ENCODE assay signal across 1 cellular context in the genomic region with DNA sequence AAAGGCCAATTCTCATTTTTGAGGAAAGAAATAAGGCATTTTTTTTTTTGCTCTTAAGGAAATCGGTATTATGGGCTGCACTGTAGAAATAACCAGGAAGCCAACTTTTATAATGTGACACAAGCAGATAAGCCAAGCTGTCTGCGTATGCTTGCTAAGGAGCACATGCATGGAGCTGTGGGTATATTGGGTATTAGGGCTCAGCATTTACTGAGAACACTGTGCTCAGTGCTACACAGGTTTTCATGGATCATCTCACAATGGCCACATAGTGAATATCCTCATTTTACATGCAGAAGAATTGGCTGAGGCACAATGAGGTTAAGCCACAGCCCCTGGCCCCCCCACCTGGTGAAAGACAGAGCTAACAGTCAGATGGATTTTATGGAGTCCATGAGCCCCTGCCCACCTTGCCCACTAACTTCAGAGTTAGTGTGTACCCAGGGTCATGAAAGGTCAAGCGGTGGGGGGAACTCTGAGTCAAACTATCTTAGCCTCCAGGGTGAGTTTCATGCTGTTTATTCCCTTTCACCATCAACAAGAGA.
TF ChIP-seq lines count a peak whose summit lies in the region.

No MANE protein-coding gene starts in this region.

TF ChIP-seq in K562, 482 proteins besides CTCF, POLR2A, EP300 and RAD21:
- TF ChIP-seq ZFP1 (CRISPR knock-in tag; IDR thresholded peaks at IDR 0.05), result no peak
- TF ChIP-seq GABPB2 (CRISPR knock-in tag; conservative IDR thresholded peaks at IDR 0.05), result no peak
- TF ChIP-seq, protein P1, sequence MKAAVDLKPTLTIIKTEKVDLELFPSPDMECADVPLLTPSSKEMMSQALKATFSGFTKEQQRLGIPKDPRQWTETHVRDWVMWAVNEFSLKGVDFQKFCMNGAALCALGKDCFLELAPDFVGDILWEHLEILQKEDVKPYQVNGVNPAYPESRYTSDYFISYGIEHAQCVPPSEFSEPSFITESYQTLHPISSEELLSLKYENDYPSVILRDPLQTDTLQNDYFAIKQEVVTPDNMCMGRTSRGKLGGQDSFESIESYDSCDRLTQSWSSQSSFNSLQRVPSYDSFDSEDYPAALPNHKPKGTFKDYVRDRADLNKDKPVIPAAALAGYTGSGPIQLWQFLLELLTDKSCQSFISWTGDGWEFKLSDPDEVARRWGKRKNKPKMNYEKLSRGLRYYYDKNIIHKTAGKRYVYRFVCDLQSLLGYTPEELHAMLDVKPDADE (conservative IDR thresholded peaks at IDR 0.05; ENCODE audit: control insufficient read depth, low read depth, low read length), result no peak
- TF ChIP-seq HMGN3 (IDR thresholded peaks at IDR 0.05; ENCODE audit: borderline replicate concordance, extremely low read depth, insufficient read length, low read depth, low read length), result no peak
- TF ChIP-seq, protein P2, sequence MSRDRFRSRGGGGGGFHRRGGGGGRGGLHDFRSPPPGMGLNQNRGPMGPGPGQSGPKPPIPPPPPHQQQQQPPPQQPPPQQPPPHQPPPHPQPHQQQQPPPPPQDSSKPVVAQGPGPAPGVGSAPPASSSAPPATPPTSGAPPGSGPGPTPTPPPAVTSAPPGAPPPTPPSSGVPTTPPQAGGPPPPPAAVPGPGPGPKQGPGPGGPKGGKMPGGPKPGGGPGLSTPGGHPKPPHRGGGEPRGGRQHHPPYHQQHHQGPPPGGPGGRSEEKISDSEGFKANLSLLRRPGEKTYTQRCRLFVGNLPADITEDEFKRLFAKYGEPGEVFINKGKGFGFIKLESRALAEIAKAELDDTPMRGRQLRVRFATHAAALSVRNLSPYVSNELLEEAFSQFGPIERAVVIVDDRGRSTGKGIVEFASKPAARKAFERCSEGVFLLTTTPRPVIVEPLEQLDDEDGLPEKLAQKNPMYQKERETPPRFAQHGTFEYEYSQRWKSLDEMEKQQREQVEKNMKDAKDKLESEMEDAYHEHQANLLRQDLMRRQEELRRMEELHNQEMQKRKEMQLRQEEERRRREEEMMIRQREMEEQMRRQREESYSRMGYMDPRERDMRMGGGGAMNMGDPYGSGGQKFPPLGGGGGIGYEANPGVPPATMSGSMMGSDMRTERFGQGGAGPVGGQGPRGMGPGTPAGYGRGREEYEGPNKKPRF (IDR thresholded peaks at IDR 0.05; ENCODE audit: low read depth, low read length), result no peak
- TF ChIP-seq TAL1 (IDR thresholded peaks at IDR 0.05), result no peak
- no peak for TF ChIP-seq ZNF263 (CRISPR knock-in tag; IDR thresholded peaks at IDR 0.05; ENCODE audit: borderline replicate concordance)
- TF ChIP-seq PHTF2 (CRISPR knock-in tag; IDR thresholded peaks at IDR 0.05), result no peak
- no peak for TF ChIP-seq XRCC5 (IDR thresholded peaks at IDR 0.05; ENCODE audit: low read depth, low read length)
- no peak for TF ChIP-seq SRF (CRISPR knock-in tag; IDR thresholded peaks at IDR 0.05)
- no peak for TF ChIP-seq ZNF24 (IDR thresholded peaks at IDR 0.05)
- TF ChIP-seq, protein P3, sequence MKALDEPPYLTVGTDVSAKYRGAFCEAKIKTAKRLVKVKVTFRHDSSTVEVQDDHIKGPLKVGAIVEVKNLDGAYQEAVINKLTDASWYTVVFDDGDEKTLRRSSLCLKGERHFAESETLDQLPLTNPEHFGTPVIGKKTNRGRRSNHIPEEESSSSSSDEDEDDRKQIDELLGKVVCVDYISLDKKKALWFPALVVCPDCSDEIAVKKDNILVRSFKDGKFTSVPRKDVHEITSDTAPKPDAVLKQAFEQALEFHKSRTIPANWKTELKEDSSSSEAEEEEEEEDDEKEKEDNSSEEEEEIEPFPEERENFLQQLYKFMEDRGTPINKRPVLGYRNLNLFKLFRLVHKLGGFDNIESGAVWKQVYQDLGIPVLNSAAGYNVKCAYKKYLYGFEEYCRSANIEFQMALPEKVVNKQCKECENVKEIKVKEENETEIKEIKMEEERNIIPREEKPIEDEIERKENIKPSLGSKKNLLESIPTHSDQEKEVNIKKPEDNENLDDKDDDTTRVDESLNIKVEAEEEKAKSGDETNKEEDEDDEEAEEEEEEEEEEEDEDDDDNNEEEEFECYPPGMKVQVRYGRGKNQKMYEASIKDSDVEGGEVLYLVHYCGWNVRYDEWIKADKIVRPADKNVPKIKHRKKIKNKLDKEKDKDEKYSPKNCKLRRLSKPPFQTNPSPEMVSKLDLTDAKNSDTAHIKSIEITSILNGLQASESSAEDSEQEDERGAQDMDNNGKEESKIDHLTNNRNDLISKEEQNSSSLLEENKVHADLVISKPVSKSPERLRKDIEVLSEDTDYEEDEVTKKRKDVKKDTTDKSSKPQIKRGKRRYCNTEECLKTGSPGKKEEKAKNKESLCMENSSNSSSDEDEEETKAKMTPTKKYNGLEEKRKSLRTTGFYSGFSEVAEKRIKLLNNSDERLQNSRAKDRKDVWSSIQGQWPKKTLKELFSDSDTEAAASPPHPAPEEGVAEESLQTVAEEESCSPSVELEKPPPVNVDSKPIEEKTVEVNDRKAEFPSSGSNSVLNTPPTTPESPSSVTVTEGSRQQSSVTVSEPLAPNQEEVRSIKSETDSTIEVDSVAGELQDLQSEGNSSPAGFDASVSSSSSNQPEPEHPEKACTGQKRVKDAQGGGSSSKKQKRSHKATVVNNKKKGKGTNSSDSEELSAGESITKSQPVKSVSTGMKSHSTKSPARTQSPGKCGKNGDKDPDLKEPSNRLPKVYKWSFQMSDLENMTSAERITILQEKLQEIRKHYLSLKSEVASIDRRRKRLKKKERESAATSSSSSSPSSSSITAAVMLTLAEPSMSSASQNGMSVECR (CRISPR knock-in tag; IDR thresholded peaks at IDR 0.05), result no peak
- TF ChIP-seq, protein P4, sequence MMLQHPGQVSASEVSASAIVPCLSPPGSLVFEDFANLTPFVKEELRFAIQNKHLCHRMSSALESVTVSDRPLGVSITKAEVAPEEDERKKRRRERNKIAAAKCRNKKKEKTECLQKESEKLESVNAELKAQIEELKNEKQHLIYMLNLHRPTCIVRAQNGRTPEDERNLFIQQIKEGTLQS (IDR thresholded peaks at IDR 0.05), result no peak
- TF ChIP-seq, protein P4 (CRISPR knock-in tag; conservative IDR thresholded peaks at IDR 0.05), result no peak
